19 cellular contexts compared by ENCODE assay signal in genomic region chr11:30091728-30092127, GRCh38.
DNase-seq lines count a peak whose midpoint lies in the region; ATAC-seq and TF ChIP-seq lines count a peak whose summit lies in the region.
"Had no signal": no experiment of that assay in that cellular context is flagged by ENCODE, and none has a peak within 500 bp of the region (broad histone marks: within the 10 kb centered on the region; RNA-seq: fewer than 3 reads in every experiment).

No MANE protein-coding gene starts in this region.

- peaks cover 12% of the 10 kb centered on the region for H3K4me1 ChIP-seq in OCI-LY3 (ENCODE audit: low read length)

- H3K27ac ChIP-seq in OCI-LY3 (ENCODE audit: low read length), result no peak overlapping the region
- H3K27ac ChIP-seq: 22Rv1, SK-N-MC had no signal

- no peaks in the 10 kb centered on the region for H3K27me3 ChIP-seq in OCI-LY3 (ENCODE audit: low read depth, low read length)

- DNase-seq in ACHN (peak; percentile 38), COLO668 (lab: John Stamatoyannopoulos, UW; ENCODE audit: unreplicated experiment) (no peak), NCI-H2171 (lab: John Stamatoyannopoulos, UW) (no peak)
- DNase-seq in stimulated activated CD4-positive, alpha-beta T cell treated with anti-CD3 and anti-CD28 coated beads, Interleukin-2, amount 100 ng/mL, for 48 hours, result no peak
- no peak for DNase-seq in activated CD4-positive, alpha-beta T cell treated with anti-CD3 and anti-CD28 coated beads, Interleukin-2, amount 50 U/mL, for 48 hours
- DNase-seq: COR-L47, GDM1, IMR-90, NCI-H1417 treated with DMSO at 0.1 percent for 48 hours, NCI-H1930, NCI-H510A, NCI-H748 treated with DMSO at 0.1 percent for 48 hours, OCI-M1, SHP77 had no signal

- no peak overlapping the region for H3K9ac ChIP-seq in OCI-LY3 (ENCODE audit: low read length)

- H3K36me3 ChIP-seq in OCI-LY3 (replicated peaks; ENCODE audit: low read depth, low read length), result no peaks in the 10 kb centered on the region

- no peak overlapping the region for H2AFZ ChIP-seq in OCI-LY3 (ENCODE audit: low read depth, low read length)

- in situ Hi-C loops in ACHN (cut with HindIII; ENCODE audit: low pct_ligation_motif_present, low pct_unique_long_range_greater_than_20kb, low sequenced_read_pairs), result no loop called here

- no peaks in the 10 kb centered on the region for H3K9me3 ChIP-seq in OCI-LY3 (ENCODE audit: insufficient read depth, low read length)

- peak overlapping the region; percentile 39 for H3K4me2 ChIP-seq in OCI-LY3 (ENCODE audit: low read length)

- H4K20me1 ChIP-seq in OCI-LY3 (ENCODE audit: insufficient read depth, low read length), result no peaks in the 10 kb centered on the region

- TF ChIP-seq CTCF in OCI-LY3 (IDR thresholded peaks at IDR 0.05; ENCODE audit: low read depth, low read length), result no peak

- no peak overlapping the region for H3K4me3 ChIP-seq in OCI-LY3 (ENCODE audit: low read length)
- H3K4me3 ChIP-seq: SK-N-MC had no signal

- ATAC-seq in GM19463 (IDR thresholded peaks at IDR 0.05; ENCODE audit: unreplicated experiment) (peak; percentile 54), HG03139 (IDR thresholded peaks at IDR 0.05; ENCODE audit: unreplicated experiment) (peak; percentile 67)

- no peaks in the 10 kb centered on the region for H3K79me2 ChIP-seq in OCI-LY3 (ENCODE audit: low read length)
